ENCODE assay signal across 15 cellular contexts in genomic region chr2:70830333-70830732, GRCh38. TPM values are rescaled to one million over a fixed set of nuclear protein-coding genes. Genes with fewer than 3 reads are reported as not detected.
"Had no signal": no experiment of that assay in that cellular context is flagged by ENCODE, and none has a peak within 500 bp of the region (broad histone marks: within the 10 kb centered on the region; RNA-seq: fewer than 3 reads in every experiment).

No MANE protein-coding gene starts in this region.

- H3K9me3 Mint-ChIP-seq: activated naive CD8-positive, alpha-beta T cell treated with anti-CD3 and anti-CD28 coated beads, Interleukin-2, amount 50 U/mL, for 24 hours; activated T-cell treated with anti-CD3 and anti-CD28 coated beads, Interleukin-2, amount 50 U/mL, for 24 hours; central memory CD8-positive, alpha-beta T cell; effector memory CD8-positive, alpha-beta T cell; stimulated activated naive B cell treated with anti-CD40 and anti-IgM and Interleukin-4, amounts not matched to agents 10 μg/mL and 1 μg/mL and 100 μg/mL, for 72 hours; type B pancreatic cell had no signal

- H3K27me3 Mint-ChIP-seq: central memory CD8-positive, alpha-beta T cell had no signal

- H3K36me3 Mint-ChIP-seq: stimulated activated naive B cell treated with anti-CD40 and anti-IgM and Interleukin-4, amounts not matched to agents 10 μg/mL and 1 μg/mL and 100 μg/mL, for 72 hours; type B pancreatic cell had no signal

- H3K4me1 ChIP-seq: SJCRH30 had no signal

- H3K27ac ChIP-seq: SJCRH30, spleen had no signal

- H3K27ac Mint-ChIP-seq: activated naive CD8-positive, alpha-beta T cell treated with anti-CD3 and anti-CD28 coated beads, Interleukin-2, amount 50 U/mL, for 24 hours; activated T-cell treated with anti-CD3 and anti-CD28 coated beads, Interleukin-2, amount 50 U/mL, for 24 hours; effector memory CD8-positive, alpha-beta T cell; stimulated activated naive B cell treated with anti-CD40 and anti-IgM and Interleukin-4, amounts not matched to agents 10 μg/mL and 1 μg/mL and 100 μg/mL, for 72 hours; type B pancreatic cell had no signal

- H3K36me3 ChIP-seq: SJCRH30, spleen had no signal

- H3K4me3 ChIP-seq: SJCRH30, spleen had no signal

- H3K9me3 ChIP-seq: SJCRH30, spleen had no signal

- DNase-seq: activated CD4-positive, alpha-beta T cell treated with anti-CD3 and anti-CD28 coated beads, Interleukin-2, amount 50 U/mL, for 1 hour; activated naive CD8-positive, alpha-beta T cell treated with anti-CD3 and anti-CD28 coated beads, Interleukin-2, amount 50 U/mL, for 24 hours; activated T-cell treated with anti-CD3 and anti-CD28 coated beads, Interleukin-2, amount 50 U/mL, for 24 hours; effector memory CD8-positive, alpha-beta T cell; foreskin melanocyte; head of caudate nucleus; SJCRH30; spleen; stimulated activated CD4-positive, alpha-beta T cell treated with anti-CD3 and anti-CD28 coated beads, Interleukin-1b, Interleukin-23, amount 100 ng/mL, for 48 hours; stimulated activated naive B cell treated with anti-CD40 and anti-IgM and Interleukin-4, amounts not matched to agents 10 μg/mL and 1 μg/mL and 100 μg/mL, for 72 hours had no signal

- ATAC-seq: activated naive CD8-positive, alpha-beta T cell treated with anti-CD3 and anti-CD28 coated beads, Interleukin-2, amount 50 U/mL, for 24 hours; effector memory CD8-positive, alpha-beta T cell had no signal

- H3K4me3 Mint-ChIP-seq: activated naive CD8-positive, alpha-beta T cell treated with anti-CD3 and anti-CD28 coated beads, Interleukin-2, amount 50 U/mL, for 24 hours; activated T-cell treated with anti-CD3 and anti-CD28 coated beads, Interleukin-2, amount 50 U/mL, for 24 hours; central memory CD8-positive, alpha-beta T cell; effector memory CD8-positive, alpha-beta T cell; stimulated activated naive B cell treated with anti-CD40 and anti-IgM and Interleukin-4, amounts not matched to agents 10 μg/mL and 1 μg/mL and 100 μg/mL, for 72 hours; type B pancreatic cell had no signal

RNA-seq across cellular contexts. Expression of gene CD207, which starts 5.3 kb away (rescaled TPM):
- total RNA-seq: activated CD8-positive, alpha-beta memory T cell treated with anti-CD3 and anti-CD28 coated beads for 36 hours; liver; SJCRH30; T-helper 2 cell treated with Interferon-gamma antibody and Interleukin-4, amounts not matched to agents 100 ng/mL and 5 ng/mL, for 36 hours had no signal
- polyA plus RNA-seq: liver had no signal

RNA-seq across cellular contexts. Expression of gene CLEC4F, which starts 9.9 kb away (rescaled TPM):
- total RNA-seq: activated CD8-positive, alpha-beta memory T cell treated with anti-CD3 and anti-CD28 coated beads for 36 hours; SJCRH30; T-helper 2 cell treated with Interferon-gamma antibody and Interleukin-4, amounts not matched to agents 100 ng/mL and 5 ng/mL, for 36 hours had no signal

RNA-seq across cellular contexts. Expression of gene FIGLA, which starts 39.9 kb away (rescaled TPM):
- total RNA-seq: activated CD8-positive, alpha-beta memory T cell treated with anti-CD3 and anti-CD28 coated beads for 36 hours; liver; SJCRH30; spleen; T-helper 2 cell treated with Interferon-gamma antibody and Interleukin-4, amounts not matched to agents 100 ng/mL and 5 ng/mL, for 36 hours had no signal
- polyA plus RNA-seq: liver had no signal
